8 cellular contexts compared by ENCODE assay signal in genomic region chr1:1014896-1015681, GRCh38. TPM values are rescaled to one million over a fixed set of nuclear protein-coding genes. Genes with fewer than 3 reads are reported as not detected.
DNase-seq lines count a peak whose midpoint lies in the region; ATAC-seq and TF ChIP-seq lines count a peak whose summit lies in the region.

No MANE protein-coding gene starts in this region.

- no peak overlapping the region for H3K4me3 ChIP-seq in CD4-positive, CD25-positive, alpha-beta regulatory T cell (ENCODE audit: low read depth, low read length)

- ATAC-seq in CD4-positive, CD25-positive, alpha-beta regulatory T cell (ENCODE audit: low read depth in 2 of 2): no peak
- ATAC-seq in GM18517 (IDR thresholded peaks at IDR 0.05; ENCODE audit: unreplicated experiment) (no peak), HG02970 (IDR thresholded peaks at IDR 0.05; ENCODE audit: low FRiP score, unreplicated experiment) (no peak)

- H3K36me3 ChIP-seq in CD4-positive, CD25-positive, alpha-beta regulatory T cell (ENCODE audit: control insufficient read depth, insufficient read depth, low read length): no peaks in the 10 kb centered on the region

- peak; percentile 37 for TF ChIP-seq CTCF in mesothelial cell of epicardium (IDR thresholded peaks at IDR 0.05; ENCODE audit: unreplicated experiment)

- no peaks in the 10 kb centered on the region for H3K27me3 ChIP-seq in CD4-positive, CD25-positive, alpha-beta regulatory T cell (ENCODE audit: control insufficient read depth, insufficient read depth, low read length)

- peaks cover 32% of the 10 kb centered on the region for H3K4me1 ChIP-seq in CD4-positive, CD25-positive, alpha-beta regulatory T cell (ENCODE audit: control insufficient read depth, insufficient read depth, low read length, poor library complexity, severe bottlenecking)

- peaks cover 0 to 2% of the 10 kb centered on the region in 2 experiments for H3K9me3 ChIP-seq in CD4-positive, CD25-positive, alpha-beta regulatory T cell (ENCODE audit: control insufficient read depth in 2 of 2, low read length in 2 of 2)

- TF ChIP-seq POLR2A in GM19193 (IDR thresholded peaks at IDR 0.05; ENCODE audit: extremely low read depth, insufficient read depth, insufficient read length): peak; percentile 57

- H3K27ac ChIP-seq in CD4-positive, CD25-positive, alpha-beta regulatory T cell (ENCODE audit: insufficient read depth, low read length, poor library complexity, severe bottlenecking): peak overlapping the region; percentile 90

- H3K4me3 Mint-ChIP-seq in CD4-positive, CD25-positive, alpha-beta regulatory T cell: peak overlapping the region; percentile 29 to 94 (median 92)
- peak overlapping the region; percentile 89 for H3K4me3 Mint-ChIP-seq in activated naive CD8-positive, alpha-beta T cell treated with anti-CD3 and anti-CD28 coated beads for 36 hours
- peak overlapping the region; percentile 89 for H3K4me3 Mint-ChIP-seq in mesothelial cell of epicardium

- no peaks in the 10 kb centered on the region for H3K9me3 Mint-ChIP-seq in CD4-positive, CD25-positive, alpha-beta regulatory T cell
- no peaks in the 10 kb centered on the region for H3K9me3 Mint-ChIP-seq in activated naive CD8-positive, alpha-beta T cell treated with anti-CD3 and anti-CD28 coated beads for 36 hours
- H3K9me3 Mint-ChIP-seq in mesothelial cell of epicardium: no peaks in the 10 kb centered on the region

- no peak for DNase-seq in CD4-positive, CD25-positive, alpha-beta regulatory T cell
- DNase-seq in activated naive CD8-positive, alpha-beta T cell treated with anti-CD3 and anti-CD28 coated beads for 36 hours: peak; percentile 37
- DNase-seq in mesothelial cell of epicardium (ENCODE audit: low spot score in 2 of 2, unreplicated experiment in 2 of 2): no peak
- no peak for DNase-seq in DMS153 treated with DMSO at 0.1 percent for 48 hours (lab: John Stamatoyannopoulos, UW; ENCODE audit: unreplicated experiment)
- no peak for DNase-seq in NCI-H1930 (lab: John Stamatoyannopoulos, UW)

- H3K27me3 Mint-ChIP-seq in CD4-positive, CD25-positive, alpha-beta regulatory T cell: peaks cover 11% of the 10 kb centered on the region
- peaks cover 3% of the 10 kb centered on the region for H3K27me3 Mint-ChIP-seq in activated naive CD8-positive, alpha-beta T cell treated with anti-CD3 and anti-CD28 coated beads for 36 hours
- H3K27me3 Mint-ChIP-seq in mesothelial cell of epicardium (ENCODE audit: low read depth): no peaks in the 10 kb centered on the region

- no peaks in the 10 kb centered on the region for H3K36me3 Mint-ChIP-seq in CD4-positive, CD25-positive, alpha-beta regulatory T cell
- H3K36me3 Mint-ChIP-seq in activated naive CD8-positive, alpha-beta T cell treated with anti-CD3 and anti-CD28 coated beads for 36 hours: peaks cover 3% of the 10 kb centered on the region
- peaks cover 7% of the 10 kb centered on the region for H3K36me3 Mint-ChIP-seq in mesothelial cell of epicardium

- peak overlapping the region; percentile 82 to 99 (median 98) for H3K27ac Mint-ChIP-seq in CD4-positive, CD25-positive, alpha-beta regulatory T cell
- peak overlapping the region; percentile 93 for H3K27ac Mint-ChIP-seq in activated naive CD8-positive, alpha-beta T cell treated with anti-CD3 and anti-CD28 coated beads for 36 hours
- H3K27ac Mint-ChIP-seq in mesothelial cell of epicardium: peak overlapping the region; percentile 97

- peaks cover 0 to 31% (median 13%) of the 10 kb centered on the region in 4 donors for H3K4me1 Mint-ChIP-seq in CD4-positive, CD25-positive, alpha-beta regulatory T cell
- H3K4me1 Mint-ChIP-seq in activated naive CD8-positive, alpha-beta T cell treated with anti-CD3 and anti-CD28 coated beads for 36 hours: peaks cover 24% of the 10 kb centered on the region
- H3K4me1 Mint-ChIP-seq in mesothelial cell of epicardium: peaks cover 27% of the 10 kb centered on the region

RNA-seq across cellular contexts. Expression of gene ISG15, which starts 1.8 kb away (rescaled TPM):
- total RNA-seq in CD4-positive, CD25-positive, alpha-beta regulatory T cell: 76.7 TPM
- 100 to 1,000 TPM; 174 to 489 (median 295) TPM for polyA plus RNA-seq in CD4-positive, CD25-positive, alpha-beta regulatory T cell
- total RNA-seq in activated naive CD8-positive, alpha-beta T cell treated with anti-CD3 and anti-CD28 coated beads for 36 hours: 10 to 100 TPM; 71.7 to 78.4 TPM
- 112 to 139 TPM (median 123 TPM) in 3 replicates for total RNA-seq in mesothelial cell of epicardium

RNA-seq across cellular contexts. Expression of gene AGRN, which starts 4.8 kb away (rescaled TPM):
- total RNA-seq in CD4-positive, CD25-positive, alpha-beta regulatory T cell: 4.2 TPM
- under 1 TPM in 3 of 4 donors, not detected in 1; 0.06 to 0.38 (median 0.21) TPM for polyA plus RNA-seq in CD4-positive, CD25-positive, alpha-beta regulatory T cell
- total RNA-seq in activated naive CD8-positive, alpha-beta T cell treated with anti-CD3 and anti-CD28 coated beads for 36 hours: 10 to 100 TPM; 30.4 to 30.5 TPM
- 502 to 532 TPM (median 514 TPM) in 3 replicates for total RNA-seq in mesothelial cell of epicardium

RNA-seq across cellular contexts. Expression of gene HES4, which starts 15.2 kb away (rescaled TPM):
- total RNA-seq in CD4-positive, CD25-positive, alpha-beta regulatory T cell: 25.9 TPM
- polyA plus RNA-seq in CD4-positive, CD25-positive, alpha-beta regulatory T cell: 1 to 10 TPM in 2 of 4 donors, under 1 TPM in 1, not detected in 1; 0.21 to 1.3 (median 1.1) TPM
- total RNA-seq in activated naive CD8-positive, alpha-beta T cell treated with anti-CD3 and anti-CD28 coated beads for 36 hours: 1 to 10 TPM in 1 of 2 experiments, under 1 TPM in 1; 0.93 to 1.1 TPM
- 87.7 to 92.1 TPM (median 92.0 TPM) in 3 replicates for total RNA-seq in mesothelial cell of epicardium

RNA-seq across cellular contexts. Expression of gene PERM1, which starts 33.2 kb away (rescaled TPM):
- not detected for total RNA-seq in CD4-positive, CD25-positive, alpha-beta regulatory T cell
- not detected for polyA plus RNA-seq in CD4-positive, CD25-positive, alpha-beta regulatory T cell
- total RNA-seq in activated naive CD8-positive, alpha-beta T cell treated with anti-CD3 and anti-CD28 coated beads for 36 hours: not detected
- total RNA-seq in mesothelial cell of epicardium: 1.6 to 2.8 TPM (median 2.7 TPM) in 3 replicates

RNA-seq across cellular contexts. Expression of gene PLEKHN1, which starts 48.8 kb away (rescaled TPM):
- total RNA-seq in CD4-positive, CD25-positive, alpha-beta regulatory T cell: 2.5 TPM
- under 1 TPM in 2 of 4 donors, not detected in 2; 0.39 to 0.61 TPM for polyA plus RNA-seq in CD4-positive, CD25-positive, alpha-beta regulatory T cell
- total RNA-seq in activated naive CD8-positive, alpha-beta T cell treated with anti-CD3 and anti-CD28 coated beads for 36 hours: 1 to 10 TPM in 1 of 2 experiments, under 1 TPM in 1; 0.85 to 1.3 TPM
- 33.6 to 36.0 TPM (median 34.4 TPM) in 3 replicates for total RNA-seq in mesothelial cell of epicardium

Comparison
In these comparisons a context has a peak if more than half of its experiments do, and no peak if none do; other contexts are left out.
1. RNA of gene AGRN, which starts 4.8 kb away (total RNA-seq): 502 to 532 TPM in mesothelial cell of epicardium; 30.4 to 30.5 TPM in activated naive CD8-positive, alpha-beta T cell treated with anti-CD3 and anti-CD28 coated beads for 36 hours and 4.2 TPM in CD4-positive, CD25-positive, alpha-beta regulatory T cell (single experiment); every median in the first group is over 10 times any median in the second.
2. RNA of gene HES4, which starts 15.2 kb away (total RNA-seq): 87.7 to 92.1 TPM in mesothelial cell of epicardium and 25.9 TPM in CD4-positive, CD25-positive, alpha-beta regulatory T cell (single experiment); 0.93 to 1.1 TPM in activated naive CD8-positive, alpha-beta T cell treated with anti-CD3 and anti-CD28 coated beads for 36 hours; every median in the first group is over 10 times any median in the second.
3. Peak in every context shown above with its lines, with median percentiles within 50 percentile points of each other: H3K27ac Mint-ChIP-seq and H3K4me3 Mint-ChIP-seq.